In the genomic region with DNA sequence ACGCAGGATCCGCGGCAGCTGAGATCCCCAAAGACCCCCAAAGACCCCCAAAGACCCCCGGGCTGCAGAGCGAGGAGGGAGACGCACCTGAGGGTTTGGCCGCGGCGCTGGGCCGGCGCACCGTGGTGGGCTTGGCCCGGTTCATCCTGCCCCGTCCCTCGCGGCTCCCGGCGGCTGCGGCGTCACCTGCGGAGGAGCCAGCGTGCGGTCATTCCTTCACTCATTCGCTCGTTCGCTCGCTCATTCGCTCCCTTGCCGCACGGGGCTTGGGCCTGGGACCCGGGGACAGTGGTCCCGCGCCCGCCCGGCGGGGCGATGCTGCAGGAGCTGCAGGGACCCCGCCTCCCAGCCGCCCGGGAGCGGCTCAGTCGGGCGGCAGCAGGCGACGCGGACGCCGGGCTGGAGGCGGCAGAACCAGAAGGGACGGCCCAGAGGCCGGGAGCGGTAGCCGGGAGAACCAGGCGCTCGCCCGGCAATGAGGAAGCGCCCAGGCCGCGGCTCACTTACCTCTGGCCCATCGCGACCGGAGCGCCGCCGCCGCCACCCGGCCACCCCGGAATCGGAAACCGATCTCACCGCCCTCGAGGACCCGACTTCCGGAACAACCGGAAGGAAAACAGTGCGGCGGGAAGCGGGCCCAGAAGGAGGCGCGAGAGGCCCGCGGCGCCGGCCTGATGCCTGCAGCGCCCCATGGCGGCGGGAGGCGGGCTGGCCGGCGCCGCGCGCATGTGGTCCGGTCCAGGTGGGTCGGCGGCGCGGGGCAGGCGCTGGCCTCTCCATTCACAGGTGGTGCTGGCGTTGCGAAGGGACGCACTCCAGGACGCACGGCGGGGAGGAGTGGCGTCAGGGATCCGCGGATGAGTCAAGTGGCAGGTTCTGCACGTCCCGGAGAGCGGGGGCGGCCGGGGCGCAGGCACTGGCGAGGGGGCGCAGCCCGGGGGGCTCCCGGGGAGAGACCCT, we compare ENCODE assay signal across 8 cellular contexts.
A peak's percentile ranks its signal among the peaks of the same experiment; 100 is the strongest.
DNase-seq lines count a peak whose midpoint lies in the region; ATAC-seq and TF ChIP-seq lines count a peak whose summit lies in the region.

A gene with protein sequence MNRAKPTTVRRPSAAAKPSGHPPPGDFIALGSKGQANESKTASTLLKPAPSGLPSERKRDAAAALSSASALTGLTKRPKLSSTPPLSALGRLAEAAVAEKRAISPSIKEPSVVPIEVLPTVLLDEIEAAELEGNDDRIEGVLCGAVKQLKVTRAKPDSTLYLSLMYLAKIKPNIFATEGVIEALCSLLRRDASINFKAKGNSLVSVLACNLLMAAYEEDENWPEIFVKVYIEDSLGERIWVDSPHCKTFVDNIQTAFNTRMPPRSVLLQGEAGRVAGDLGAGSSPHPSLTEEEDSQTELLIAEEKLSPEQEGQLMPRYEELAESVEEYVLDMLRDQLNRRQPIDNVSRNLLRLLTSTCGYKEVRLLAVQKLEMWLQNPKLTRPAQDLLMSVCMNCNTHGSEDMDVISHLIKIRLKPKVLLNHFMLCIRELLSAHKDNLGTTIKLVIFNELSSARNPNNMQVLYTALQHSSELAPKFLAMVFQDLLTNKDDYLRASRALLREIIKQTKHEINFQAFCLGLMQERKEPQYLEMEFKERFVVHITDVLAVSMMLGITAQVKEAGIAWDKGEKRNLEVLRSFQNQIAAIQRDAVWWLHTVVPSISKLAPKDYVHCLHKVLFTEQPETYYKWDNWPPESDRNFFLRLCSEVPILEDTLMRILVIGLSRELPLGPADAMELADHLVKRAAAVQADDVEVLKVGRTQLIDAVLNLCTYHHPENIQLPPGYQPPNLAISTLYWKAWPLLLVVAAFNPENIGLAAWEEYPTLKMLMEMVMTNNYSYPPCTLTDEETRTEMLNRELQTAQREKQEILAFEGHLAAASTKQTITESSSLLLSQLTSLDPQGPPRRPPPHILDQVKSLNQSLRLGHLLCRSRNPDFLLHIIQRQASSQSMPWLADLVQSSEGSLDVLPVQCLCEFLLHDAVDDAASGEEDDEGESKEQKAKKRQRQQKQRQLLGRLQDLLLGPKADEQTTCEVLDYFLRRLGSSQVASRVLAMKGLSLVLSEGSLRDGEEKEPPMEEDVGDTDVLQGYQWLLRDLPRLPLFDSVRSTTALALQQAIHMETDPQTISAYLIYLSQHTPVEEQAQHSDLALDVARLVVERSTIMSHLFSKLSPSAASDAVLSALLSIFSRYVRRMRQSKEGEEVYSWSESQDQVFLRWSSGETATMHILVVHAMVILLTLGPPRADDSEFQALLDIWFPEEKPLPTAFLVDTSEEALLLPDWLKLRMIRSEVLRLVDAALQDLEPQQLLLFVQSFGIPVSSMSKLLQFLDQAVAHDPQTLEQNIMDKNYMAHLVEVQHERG (N-terminal part only) (minus strand): TSS at position 574 of the 960 bp plus-strand sequence. CDS start 429 bp downstream, at position 145.

- DNase-seq in AG20443 (ENCODE audit: low spot score) (peak; percentile 98), NCI-H446 treated with DMSO at 0.1 percent for 48 hours (lab: John Stamatoyannopoulos, UW) (peak; percentile 77), choroid plexus epithelial cell (ENCODE audit: low read depth) (peak; percentile 89), kidney tubule cell (ENCODE audit: low spot score) (peak; percentile 95)
- peak; percentile 79 to 80 for DNase-seq in activated CD4-positive, alpha-beta T cell treated with anti-CD3 and anti-CD28 coated beads for 24 hours (ENCODE audit: low read depth in 2 of 2)
- DNase-seq in stimulated activated CD4-positive, alpha-beta T cell treated with anti-CD3 and anti-CD28 coated beads, Interleukin-1b, Interleukin-23, amount 100 ng/mL, for 24 hours (ENCODE audit: low read depth in 4 of 4, low spot score in 1 of 4) = peak; percentile 71 to 83 (median 78)

- ATAC-seq in GM19025 (IDR thresholded peaks at IDR 0.05; ENCODE audit: low read depth, unreplicated experiment) = peak; percentile 83
- ATAC-seq in HG03342 (IDR thresholded peaks at IDR 0.05; ENCODE audit: unreplicated experiment) = peak; percentile 83

- H3K4me3 ChIP-seq in choroid plexus epithelial cell (ENCODE audit: low read depth, low read length) = peak within 1 kb of the TSS; percentile 86

- TF ChIP-seq CTCF in choroid plexus epithelial cell (conservative IDR thresholded peaks at IDR 0.05; ENCODE audit: low read depth, low read length) = peak; percentile 57

Comparison
In these comparisons a context has a peak if more than half of its experiments do, and no peak if none do; other contexts are left out.
1. Peak in every context shown above with its lines: DNase-seq, ATAC-seq and H3K4me3 ChIP-seq.